In genomic region chr11:43879789-43880639, GRCh38 we compare ENCODE assay signal across 8 cellular contexts. TPM values are rescaled to one million over a fixed set of nuclear protein-coding genes. Genes with fewer than 3 reads are reported as not detected.
DNase-seq lines count a peak whose midpoint lies in the region; ATAC-seq and TF ChIP-seq lines count a peak whose summit lies in the region.

No MANE protein-coding gene starts in this region.

- peak overlapping the region; percentile 58 for H3K4me3 ChIP-seq in SJSA1
- H3K4me3 ChIP-seq in heart left ventricle, result peak overlapping the region; percentile 53 to 98 (median 90)
- peak overlapping the region; percentile 89 for H3K4me3 ChIP-seq in skeletal muscle satellite cell (ENCODE audit: low read length)

- H3K36me3 ChIP-seq in SJSA1 (peaks cover 25% of the 10 kb centered on the region), heart left ventricle (peaks cover 0 to 28% (median 25%) of the 10 kb centered on the region in 9 donors), skeletal muscle satellite cell (ENCODE audit: insufficient read depth, low read length) (peaks cover 22% of the 10 kb centered on the region)

- H3K9me3 ChIP-seq in SJSA1 (replicated peaks) (no peaks in the 10 kb centered on the region), heart left ventricle (no peaks in the 10 kb centered on the region), skeletal muscle satellite cell (replicated peaks; ENCODE audit: low read length) (no peaks in the 10 kb centered on the region)

- H3K27me3 ChIP-seq in SJSA1 (replicated peaks), result no peaks in the 10 kb centered on the region; the same call in 1 of the 2 replicates
- H3K27me3 ChIP-seq in heart left ventricle, result peaks cover 0 to 29% (median 5%) of the 10 kb centered on the region in 9 donors
- peaks cover 3% of the 10 kb centered on the region for H3K27me3 ChIP-seq in skeletal muscle satellite cell (ENCODE audit: control insufficient read depth, insufficient read depth, low read length)

- H3K4me2 ChIP-seq in skeletal muscle satellite cell (ENCODE audit: low read length), result peak overlapping the region; percentile 97

- peak overlapping the region; percentile 75 for H3K9ac ChIP-seq in skeletal muscle satellite cell (ENCODE audit: low read depth, low read length)

- ATAC-seq in GM21723 (IDR thresholded peaks at IDR 0.05; ENCODE audit: unreplicated experiment), result peak; percentile 11
- ATAC-seq in heart left ventricle, result peak in 2 of 4 donors; percentile 8 to 10
- ATAC-seq in GM18502 (IDR thresholded peaks at IDR 0.05; ENCODE audit: poor library complexity, unreplicated experiment), result no peak
- no peak for ATAC-seq in HG03565 (IDR thresholded peaks at IDR 0.05; ENCODE audit: unreplicated experiment)

- intact Hi-C loops in heart left ventricle (cut with DNase I), result no loop called here

- 46 to 49% (median 47%) methylated on average over 13 of the region's 13 CpGs for WGBS in heart left ventricle, 4 donors

- DNase-seq in SJSA1 (ENCODE audit: low read depth in 1 of 2, low spot score in 2 of 2) (no peak), heart left ventricle (no peak), NCI-H524 treated with DMSO at 0.1 percent for 48 hours (lab: John Stamatoyannopoulos, UW) (no peak)
- no peak for DNase-seq in activated effector memory CD4-positive, alpha-beta T cell treated with anti-CD3 and anti-CD28 coated beads, Interleukin-2, amount 50 U/mL, for 16 hours

- TF ChIP-seq POLR2A in heart left ventricle (IDR thresholded peaks at IDR 0.05), result no peak

- no peak for TF ChIP-seq CTCF in heart left ventricle (IDR thresholded peaks at IDR 0.05)

- H3K4me1 ChIP-seq in SJSA1 (replicated peaks), result peaks cover 13% of the 10 kb centered on the region
- H3K4me1 ChIP-seq in heart left ventricle, result peaks cover 4 to 20% (median 15%) of the 10 kb centered on the region in 12 donors
- H3K4me1 ChIP-seq in skeletal muscle satellite cell (ENCODE audit: control insufficient read depth, insufficient read depth, low read length), result peaks cover 12% of the 10 kb centered on the region

- H3K27ac ChIP-seq in SJSA1, result no peak overlapping the region
- peak overlapping the region in 9 of 12 donors; percentile 68 to 84 (median 76) for H3K27ac ChIP-seq in heart left ventricle

RNA-seq across cellular contexts. Expression of gene ALKBH3, which starts 0.6 kb away (rescaled TPM):
- total RNA-seq in SJSA1 (2014; rRNA removed; shearing (Covaris generic)), result 78.0 and 127 TPM in 2 replicates
- 10 to 100 TPM; 13.1 to 24.7 (median 19.5) TPM for total RNA-seq in heart left ventricle
- polyA plus RNA-seq in heart left ventricle, result 10 to 100 TPM; 20.5 to 22.4 TPM
- 31.2 and 37.4 TPM in 2 replicates for total RNA-seq in skeletal muscle satellite cell (2012; rRNA removed)
